In the genomic region with DNA sequence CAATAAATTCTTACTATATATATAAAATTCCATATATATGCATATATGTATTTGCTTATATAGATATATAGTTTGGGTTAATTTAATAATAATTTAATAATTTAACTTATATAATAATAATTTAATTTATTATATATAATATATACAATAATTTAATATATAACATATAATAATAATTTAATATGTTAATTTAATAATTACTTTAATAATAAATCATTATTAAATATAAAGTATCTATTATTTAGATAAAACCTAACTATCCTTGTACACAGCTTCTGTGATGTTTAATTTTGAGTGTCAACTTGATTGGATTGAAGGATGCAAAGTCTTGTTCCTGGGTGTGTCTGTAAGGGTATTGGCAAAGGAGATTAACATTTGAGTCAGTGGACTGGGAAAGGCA, we compare ENCODE assay signal across 12 cellular contexts. TPM values are rescaled to one million over a fixed set of nuclear protein-coding genes. Genes with fewer than 3 reads are reported as not detected.
DNase-seq lines count a peak whose midpoint lies in the region; ATAC-seq, FAIRE-seq and TF ChIP-seq lines count a peak whose summit lies in the region.
"Had no signal": no experiment of that assay in that cellular context is flagged by ENCODE, and none has a peak within 500 bp of the region (broad histone marks: within the 10 kb centered on the region; RNA-seq: fewer than 3 reads in every experiment).

No MANE protein-coding gene starts in this region.

- no peaks in the 10 kb centered on the region for H3K36me3 ChIP-seq in psoas muscle (ENCODE audit: insufficient read depth in 1 of 2, low read depth in 1 of 2)
- H3K36me3 ChIP-seq: BLaER1 treated with 17β-estradiol and CSF1 and Interleukin-3, amounts not matched to agents 10 nM and 100 nM had no signal

- H3K4me1 ChIP-seq in psoas muscle = peaks cover 20% of the 10 kb centered on the region

- peak overlapping the region; percentile 85 for H3K27ac ChIP-seq in psoas muscle
- H3K27ac ChIP-seq: BLaER1 treated with 17β-estradiol and CSF1 and Interleukin-3, amounts not matched to agents 10 nM and 100 nM had no signal

- H3K27me3 ChIP-seq in psoas muscle (ENCODE audit: insufficient read depth in 3 of 3, low read length in 2 of 3) = no peaks in the 10 kb centered on the region
- H3K27me3 ChIP-seq: BLaER1 treated with 17β-estradiol and CSF1 and Interleukin-3, amounts not matched to agents 10 nM and 100 nM had no signal

- H3K9me3 ChIP-seq in psoas muscle = no peaks in the 10 kb centered on the region
- H3K9me3 ChIP-seq: BLaER1 treated with 17β-estradiol and CSF1 and Interleukin-3, amounts not matched to agents 10 nM and 100 nM had no signal

- no peak for DNase-seq in frontal cortex (ENCODE audit: low spot score in 2 of 2)
- no peak for DNase-seq in psoas muscle
- DNase-seq in stimulated activated naive CD4-positive, alpha-beta T cell (lab: John Stamatoyannopoulos, UW) = no peak
- no peak for DNase-seq in hypothalamus (lab: John Stamatoyannopoulos, UW)
- DNase-seq in SK-N-DZ (ENCODE audit: low spot score) = no peak
- DNase-seq: 8988T; ACHN; CD4-positive, CD25-positive, alpha-beta regulatory T cell; DMS53 had no signal

- peak; percentile 97 for FAIRE-seq in G401.6 (lab: Jason Lieb, UNC)
- peak; percentile 92 for FAIRE-seq in TTC549 (lab: Jason Lieb, UNC)
- FAIRE-seq in frontal cortex (lab: Jason Lieb, UNC) = peak; percentile 97

- no peak for ATAC-seq in psoas muscle

- no peak for TF ChIP-seq CTCF in psoas muscle (IDR thresholded peaks at IDR 0.05)

- no peak overlapping the region for H3K4me3 ChIP-seq in psoas muscle
- H3K4me3 ChIP-seq: BLaER1 treated with 17β-estradiol and CSF1 and Interleukin-3, amounts not matched to agents 10 nM and 100 nM had no signal

- intact Hi-C loops in psoas muscle (cut with DNase I) = no loop called here

RNA-seq across cellular contexts. Expression of gene CDH13, which starts 40.6 kb away (rescaled TPM):
- total RNA-seq in frontal cortex = 25.7 TPM
- total RNA-seq in psoas muscle = 10 to 100 TPM; 22.8 to 30.7 (median 29.5) TPM
- 10 to 100 TPM in 2 of 3 donors, 1 to 10 TPM in 1; 6.1 to 14.0 (median 13.8) TPM for polyA plus RNA-seq in psoas muscle
- polyA plus RNA-seq in SK-N-DZ (2014; cell fraction: cytosol; rRNA removed) = not detected in 2 replicates
- polyA plus RNA-seq in SK-N-DZ (2014; cell fraction: nucleus; rRNA removed) = 0.01 TPM in 1 of 2 replicates, not detected in the other
- total RNA-seq: CD4-positive, CD25-positive, alpha-beta regulatory T cell had no signal
- polyA plus RNA-seq: CD4-positive, CD25-positive, alpha-beta regulatory T cell had no signal
